ENCODE assay signal across 27 cellular contexts in genomic region chr17:46759141-46759540, GRCh38. TPM values are rescaled to one million over a fixed set of nuclear protein-coding genes. Genes with fewer than 3 reads are reported as not detected.
"Had no signal": no experiment of that assay in that cellular context is flagged by ENCODE, and none has a peak within 500 bp of the region (broad histone marks: within the 10 kb centered on the region; RNA-seq: fewer than 3 reads in every experiment).

No MANE protein-coding gene starts in this region.

- H3K4me1 ChIP-seq: left lung, lower lobe of right lung, sigmoid colon, tibial artery, upper lobe of right lung had no signal

- H3K4me1 Mint-ChIP-seq: activated CD4-positive, alpha-beta T cell treated with anti-CD3 and anti-CD28 coated beads, Interleukin-2, amount 10 ng/mL, durations not matched to agents 24 days and 14 days; activated naive CD4-positive, alpha-beta T cell treated with anti-CD3 and anti-CD28 coated beads, Interleukin-2, amount 50 U/mL, for 24 hours; activated naive CD8-positive, alpha-beta T cell treated with anti-CD3 and anti-CD28 coated beads, Interleukin-2, amount 50 U/mL, for 24 hours; central memory CD8-positive, alpha-beta T cell; endodermal cell; stimulated activated effector memory CD8-positive, alpha-beta T cell treated with anti-CD3 and anti-CD28 coated beads, Interleukin-12 subunit alpha, Interleukin-12 subunit beta, amount 100 ng/mL, for 72 hours; stimulated activated naive CD8-positive, alpha-beta T cell treated with anti-CD3 and anti-CD28 coated beads, Interleukin-15, amount 100 ng/mL, for 72 hours had no signal

- DNase-seq: activated CD4-positive, alpha-beta memory T cell treated with anti-CD3 and anti-CD28 coated beads, Interleukin-2, amount 10 ng/mL, durations not matched to agents 7 days and 5 days; activated CD4-positive, alpha-beta T cell treated with anti-CD3 and anti-CD28 coated beads, Interleukin-2, amount 10 ng/mL, durations not matched to agents 24 days and 14 days; activated naive CD8-positive, alpha-beta T cell treated with anti-CD3 and anti-CD28 coated beads, Interleukin-2, amount 50 U/mL, for 24 hours; activated T-cell treated with anti-CD3 and anti-CD28 coated beads, Interleukin-2, amount 50 U/mL, for 48 hours; amygdala; endodermal cell; foreskin keratinocyte; heart right ventricle; left lung; lower lobe of right lung; mesendoderm; mucosa of descending colon; sigmoid colon; small intestine; stimulated activated CD4-positive, alpha-beta T cell treated with anti-CD3 and anti-CD28 coated beads, Interleukin-4, amount 100 ng/mL, for 24 hours; stimulated activated naive CD8-positive, alpha-beta T cell treated with anti-CD3 and anti-CD28 coated beads, Interleukin-15, amount 100 ng/mL, for 72 hours; T-helper 2 cell; tibial artery; upper lobe of right lung had no signal

- H3K9me3 Mint-ChIP-seq: activated CD4-positive, alpha-beta memory T cell treated with anti-CD3 and anti-CD28 coated beads, Interleukin-2, amount 10 ng/mL, durations not matched to agents 7 days and 5 days; activated CD4-positive, alpha-beta T cell treated with anti-CD3 and anti-CD28 coated beads, Interleukin-2, amount 10 ng/mL, durations not matched to agents 24 days and 14 days; activated naive CD4-positive, alpha-beta T cell treated with anti-CD3 and anti-CD28 coated beads, Interleukin-2, amount 50 U/mL, for 24 hours; activated naive CD8-positive, alpha-beta T cell treated with anti-CD3 and anti-CD28 coated beads, Interleukin-2, amount 50 U/mL, for 24 hours; activated T-helper 2 cell treated with anti-CD3 and anti-CD28 coated beads, Interferon-gamma antibody, Interleukin-2, Interleukin-4, amounts not matched to agents 10 μg/mL and 5 μg/mL and 100 μg/mL, durations not matched to agents 14 hours and 24 hours and 36 hours; central memory CD8-positive, alpha-beta T cell; dendritic cell treated with granulocyte-macrophage colony-stimulating factor and Interleukin-4, amounts not matched to agents 40 ng/mL and 50 ng/mL, for 4 days; endodermal cell; natural killer cell treated with Interleukin-12 subunit alpha and Interleukin-12 subunit beta and Interleukin-15 and Interleukin-18, amount 100 ng/mL, for 72 hours; stimulated activated effector memory CD8-positive, alpha-beta T cell treated with anti-CD3 and anti-CD28 coated beads, Interleukin-12 subunit alpha, Interleukin-12 subunit beta, amount 100 ng/mL, for 72 hours; stimulated activated naive CD8-positive, alpha-beta T cell treated with anti-CD3 and anti-CD28 coated beads, Interleukin-15, amount 100 ng/mL, for 72 hours had no signal

- H3K27me3 ChIP-seq: esophagus muscularis mucosa, foreskin keratinocyte, heart right ventricle, left lung, sigmoid colon, tibial artery, upper lobe of right lung had no signal

- H3K27me3 Mint-ChIP-seq: activated CD4-positive, alpha-beta memory T cell treated with anti-CD3 and anti-CD28 coated beads, Interleukin-2, amount 10 ng/mL, durations not matched to agents 7 days and 5 days; activated CD4-positive, alpha-beta T cell treated with anti-CD3 and anti-CD28 coated beads, Interleukin-2, amount 10 ng/mL, durations not matched to agents 24 days and 14 days; activated naive CD4-positive, alpha-beta T cell treated with anti-CD3 and anti-CD28 coated beads, Interleukin-2, amount 50 U/mL, for 24 hours; activated naive CD8-positive, alpha-beta T cell treated with anti-CD3 and anti-CD28 coated beads, Interleukin-2, amount 50 U/mL, for 24 hours; central memory CD8-positive, alpha-beta T cell; dendritic cell treated with granulocyte-macrophage colony-stimulating factor and Interleukin-4, amounts not matched to agents 40 ng/mL and 50 ng/mL, for 4 days; natural killer cell treated with Interleukin-12 subunit alpha and Interleukin-12 subunit beta and Interleukin-15 and Interleukin-18, amount 100 ng/mL, for 72 hours; stimulated activated naive CD8-positive, alpha-beta T cell treated with anti-CD3 and anti-CD28 coated beads, Interleukin-15, amount 100 ng/mL, for 72 hours had no signal

- H3K9me3 ChIP-seq: esophagus muscularis mucosa, heart right ventricle, left lung, lower lobe of right lung, mucosa of descending colon, sigmoid colon, tibial artery, upper lobe of right lung had no signal

- ATAC-seq: activated naive CD8-positive, alpha-beta T cell treated with anti-CD3 and anti-CD28 coated beads, Interleukin-2, amount 50 U/mL, for 24 hours; foreskin keratinocyte; heart right ventricle; mucosa of descending colon; natural killer cell treated with Interleukin-12 subunit alpha and Interleukin-12 subunit beta and Interleukin-15 and Interleukin-18, amount 100 ng/mL, for 72 hours; stimulated activated effector memory CD8-positive, alpha-beta T cell treated with anti-CD3 and anti-CD28 coated beads, Interleukin-12 subunit alpha, Interleukin-12 subunit beta, amount 100 ng/mL, for 72 hours; stimulated activated naive CD8-positive, alpha-beta T cell treated with anti-CD3 and anti-CD28 coated beads, Interleukin-15, amount 100 ng/mL, for 72 hours had no signal

- H3K27ac Mint-ChIP-seq: activated CD4-positive, alpha-beta memory T cell treated with anti-CD3 and anti-CD28 coated beads, Interleukin-2, amount 10 ng/mL, durations not matched to agents 7 days and 5 days; activated CD4-positive, alpha-beta T cell treated with anti-CD3 and anti-CD28 coated beads, Interleukin-2, amount 10 ng/mL, durations not matched to agents 24 days and 14 days; activated naive CD8-positive, alpha-beta T cell treated with anti-CD3 and anti-CD28 coated beads, Interleukin-2, amount 50 U/mL, for 24 hours; activated T-helper 2 cell treated with anti-CD3 and anti-CD28 coated beads, Interferon-gamma antibody, Interleukin-2, Interleukin-4, amounts not matched to agents 10 μg/mL and 5 μg/mL and 100 μg/mL, durations not matched to agents 14 hours and 24 hours and 36 hours; dendritic cell treated with granulocyte-macrophage colony-stimulating factor and Interleukin-4, amounts not matched to agents 40 ng/mL and 50 ng/mL, for 4 days; endodermal cell; natural killer cell treated with Interleukin-12 subunit alpha and Interleukin-12 subunit beta and Interleukin-15 and Interleukin-18, amount 100 ng/mL, for 72 hours; stimulated activated effector memory CD8-positive, alpha-beta T cell treated with anti-CD3 and anti-CD28 coated beads, Interleukin-12 subunit alpha, Interleukin-12 subunit beta, amount 100 ng/mL, for 72 hours; stimulated activated naive CD8-positive, alpha-beta T cell treated with anti-CD3 and anti-CD28 coated beads, Interleukin-15, amount 100 ng/mL, for 72 hours had no signal

- FAIRE-seq: bronchial epithelial cell, small intestine had no signal

- H3K4me3 ChIP-seq: esophagus muscularis mucosa, heart right ventricle, left lung, lower lobe of right lung, mucosa of descending colon, sigmoid colon, tibial artery, upper lobe of right lung had no signal

- H3K4me3 Mint-ChIP-seq: activated CD4-positive, alpha-beta memory T cell treated with anti-CD3 and anti-CD28 coated beads, Interleukin-2, amount 10 ng/mL, durations not matched to agents 7 days and 5 days; activated CD4-positive, alpha-beta T cell treated with anti-CD3 and anti-CD28 coated beads, Interleukin-2, amount 10 ng/mL, durations not matched to agents 24 days and 14 days; activated naive CD4-positive, alpha-beta T cell treated with anti-CD3 and anti-CD28 coated beads, Interleukin-2, amount 50 U/mL, for 24 hours; activated naive CD8-positive, alpha-beta T cell treated with anti-CD3 and anti-CD28 coated beads, Interleukin-2, amount 50 U/mL, for 24 hours; central memory CD8-positive, alpha-beta T cell; dendritic cell treated with granulocyte-macrophage colony-stimulating factor and Interleukin-4, amounts not matched to agents 40 ng/mL and 50 ng/mL, for 4 days; endodermal cell; natural killer cell treated with Interleukin-12 subunit alpha and Interleukin-12 subunit beta and Interleukin-15 and Interleukin-18, amount 100 ng/mL, for 72 hours; stimulated activated effector memory CD8-positive, alpha-beta T cell treated with anti-CD3 and anti-CD28 coated beads, Interleukin-12 subunit alpha, Interleukin-12 subunit beta, amount 100 ng/mL, for 72 hours; stimulated activated naive CD8-positive, alpha-beta T cell treated with anti-CD3 and anti-CD28 coated beads, Interleukin-15, amount 100 ng/mL, for 72 hours had no signal

- H3K27ac ChIP-seq: esophagus muscularis mucosa, foreskin keratinocyte, heart right ventricle, left lung, lower lobe of right lung, sigmoid colon, tibial artery, upper lobe of right lung had no signal

RNA-seq across cellular contexts. Expression of gene WNT3, which starts 59.4 kb away (rescaled TPM):
- total RNA-seq: activated CD4-positive, alpha-beta memory T cell treated with anti-CD3 and anti-CD28 coated beads, Interleukin-2, amount 10 ng/mL, durations not matched to agents 7 days and 5 days had no signal
